Comparison of ENCODE assay signal across 8 cellular contexts in genomic region chr4:141307241-141307689, GRCh38.
A peak's percentile ranks its signal among the peaks of the same experiment; 100 is the strongest.
DNase-seq lines count a peak whose midpoint lies in the region; ATAC-seq and TF ChIP-seq lines count a peak whose summit lies in the region.

No MANE protein-coding gene starts in this region.

- no peaks in the 10 kb centered on the region for H3K36me3 ChIP-seq in right lobe of liver

- intact Hi-C loops in right lobe of liver (cut with DNase I), result no loop called here

- no peaks in the 10 kb centered on the region for H3K9me3 ChIP-seq in right lobe of liver

- no peaks in the 10 kb centered on the region for H3K27me3 ChIP-seq in right lobe of liver

- no peak for TF ChIP-seq POLR2A in right lobe of liver (IDR thresholded peaks at IDR 0.05)

- H3K27ac ChIP-seq in coronary artery (no peak overlapping the region), right lobe of liver (no peak overlapping the region)

- peak; percentile 81 for DNase-seq in AG20443 (ENCODE audit: low spot score)
- peak; percentile 1 for DNase-seq in NCI-H2196 treated with DMSO at 0.1 percent for 48 hours (lab: John Stamatoyannopoulos, UW; ENCODE audit: unreplicated experiment)
- peak; percentile 15 to 33 for DNase-seq in activated CD4-positive, alpha-beta T cell treated with anti-CD3 and anti-CD28 coated beads for 4 hours
- no peak for DNase-seq in coronary artery (ENCODE audit: low spot score)
- peak in 2 of 3 donors; percentile 27 to 50 for DNase-seq in right lobe of liver
- DNase-seq in stimulated activated CD8-positive, alpha-beta memory T cell treated with anti-CD3 and anti-CD28 coated beads, Interleukin-12 subunit alpha, Interleukin-12 subunit beta, amount 100 ng/mL, for 1 hour (ENCODE audit: low read depth), result peak; percentile 36

- TF ChIP-seq CTCF in coronary artery (IDR thresholded peaks at IDR 0.05), result peak; percentile 61
- TF ChIP-seq CTCF in right lobe of liver (IDR thresholded peaks at IDR 0.05), result peak; percentile 77 to 83 (median 79)

- ATAC-seq in GM18868 (IDR thresholded peaks at IDR 0.05; ENCODE audit: unreplicated experiment) (peak; percentile 100), HG03066 (IDR thresholded peaks at IDR 0.05; ENCODE audit: low read depth, unreplicated experiment) (peak; percentile 100), right lobe of liver (peak; percentile 96 to 100 (median 98))

- H3K4me3 ChIP-seq in coronary artery (no peak overlapping the region), right lobe of liver (no peak overlapping the region)

- no peaks in the 10 kb centered on the region for H3K4me1 ChIP-seq in right lobe of liver

- WGBS in right lobe of liver (ENCODE audit: insufficient coverage, low coverage, low lambda C conversion rate, missing lambda C conversion rate), result 31% methylated on average over 2 of the region's 5 CpGs
